ENCODE assay signal across 1 cellular context in genomic region chr3:4597204-4597985, GRCh38.
TF ChIP-seq lines count a peak whose summit lies in the region.

No MANE protein-coding gene starts in this region.

TF ChIP-seq in GM23338, 12 proteins besides CTCF, POLR2A, EP300 and RAD21 (continued from another document):
- no peak for TF ChIP-seq ZNF462 (CRISPR knock-in tag; IDR thresholded peaks at IDR 0.05)
- no peak for TF ChIP-seq EZH2 (IDR thresholded peaks at IDR 0.05; ENCODE audit: low read depth, unreplicated experiment)
